ENCODE assay signal across 9 cellular contexts in genomic region chr17:67119102-67119501, GRCh38.
"Had no signal": no experiment of that assay in that cellular context is flagged by ENCODE, and none has a peak within 500 bp of the region (broad histone marks: within the 10 kb centered on the region; RNA-seq: fewer than 3 reads in every experiment).

No MANE protein-coding gene starts in this region.

- H2AFZ ChIP-seq: GM23338 had no signal

- H3K4me1 Mint-ChIP-seq: GM23338 had no signal

- H3K9me3 Mint-ChIP-seq: GM23338 had no signal

- H3K4me2 ChIP-seq: GM23338 had no signal

- DNase-seq: H7, HFFc6, IMR-90 had no signal

- H3K27ac Mint-ChIP-seq: GM23338, HFFc6 had no signal

- H3K9me3 ChIP-seq: HAP-1 had no signal

- ATAC-seq: GM23338, HCT116, K562 had no signal

- H3K27ac ChIP-seq: HL-60 had no signal

- H3K4me3 ChIP-seq: GM23338, HAP-1, K562 had no signal

- FAIRE-seq: H1, K562 had no signal

- H3K4me3 Mint-ChIP-seq: GM23338, HFFc6 had no signal
